10 cellular contexts compared by ENCODE assay signal in the genomic region with DNA sequence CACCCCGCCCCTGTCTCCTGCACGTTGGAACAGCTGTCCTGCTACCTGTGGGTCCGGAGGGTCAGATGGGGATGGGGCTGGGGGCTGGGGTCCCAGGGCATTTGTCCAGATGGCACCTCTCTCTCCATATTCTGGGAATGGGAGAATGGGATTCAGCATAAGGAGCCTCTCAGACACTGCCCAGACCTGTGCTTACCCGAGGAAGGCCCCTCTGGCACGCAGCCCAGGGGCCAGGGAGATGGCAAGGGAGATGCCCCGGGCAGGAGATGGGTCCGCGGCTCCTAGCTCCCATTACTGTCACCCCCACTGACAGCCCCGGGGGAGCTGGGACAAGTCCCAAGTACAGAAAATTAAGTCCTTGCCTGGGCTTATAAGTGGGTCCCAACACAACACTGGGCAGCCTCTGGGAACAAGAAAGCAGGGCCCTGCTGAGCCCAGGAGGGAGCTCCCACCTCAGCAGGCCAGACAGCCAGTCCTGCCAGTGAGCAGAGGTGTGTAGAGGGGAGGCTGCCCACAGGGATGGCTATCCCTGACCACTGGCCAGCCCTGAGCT. TPM values are rescaled to one million over a fixed set of nuclear protein-coding genes. Genes with fewer than 3 reads are reported as not detected.
DNase-seq lines count a peak whose midpoint lies in the region; ATAC-seq and TF ChIP-seq lines count a peak whose summit lies in the region.
"Had no signal": no experiment of that assay in that cellular context is flagged by ENCODE, and none has a peak within 500 bp of the region (broad histone marks: within the 10 kb centered on the region; RNA-seq: fewer than 3 reads in every experiment).

No MANE protein-coding gene starts in this region.

- peaks cover 41% of the 10 kb centered on the region for H3K4me1 Mint-ChIP-seq in neural progenitor cell

- H3K27me3 ChIP-seq in BE2C (no peaks in the 10 kb centered on the region), duodenal mucosa (ENCODE audit: control insufficient read depth in 1 of 2, insufficient read depth in 2 of 2, low read length in 2 of 2) (no peaks in the 10 kb centered on the region), neural progenitor cell (peaks cover 5% of the 10 kb centered on the region)

- H3K4me3 ChIP-seq in BE2C (ENCODE audit: low read depth, low read length) = peak overlapping the region; percentile 92
- peak overlapping the region; percentile 29 to 43 for H3K4me3 ChIP-seq in duodenal mucosa (ENCODE audit: low read depth in 1 of 2, low read length in 2 of 2)
- H3K4me3 ChIP-seq in neural progenitor cell = peak overlapping the region; percentile 26

- H3K4me3 Mint-ChIP-seq in neural progenitor cell = peak overlapping the region; percentile 71

- H3K9ac ChIP-seq in duodenal mucosa (ENCODE audit: low read depth in 1 of 2, low read length in 2 of 2) (peak overlapping the region in 1 of 2 donors; percentile 51), neural progenitor cell (no peak overlapping the region)

- TF ChIP-seq CTCF in BE2C (IDR thresholded peaks at IDR 0.05; ENCODE audit: low read depth, low read length) (no peak), neural progenitor cell (IDR thresholded peaks at IDR 0.05) (no peak)

- DNase-seq in BE2C (peak; percentile 76), NCI-H1092 treated with DMSO at 0.1 percent for 48 hours (lab: John Stamatoyannopoulos, UW) (peak; percentile 81), neural progenitor cell (ENCODE audit: low spot score) (no peak), DMS79 treated with DMSO at 0.1 percent for 48 hours (lab: John Stamatoyannopoulos, UW) (no peak)
- DNase-seq: activated effector memory CD4-positive, alpha-beta T cell treated with Interleukin-2 at 50 U/mL for 16 hours; naive B cell had no signal

- H3K36me3 ChIP-seq in BE2C (no peaks in the 10 kb centered on the region), duodenal mucosa (ENCODE audit: control insufficient read depth in 1 of 2, insufficient read depth in 2 of 2, low read length in 2 of 2) (peaks cover 0 to 3% of the 10 kb centered on the region in 2 donors), neural progenitor cell (no peaks in the 10 kb centered on the region)

- no peak overlapping the region for H2AFZ ChIP-seq in neural progenitor cell (replicated peaks)

- ATAC-seq in GM21423 (IDR thresholded peaks at IDR 0.05; ENCODE audit: unreplicated experiment) = no peak
- no peak for ATAC-seq in HG02973 (IDR thresholded peaks at IDR 0.05; ENCODE audit: unreplicated experiment)
- no peak for ATAC-seq in HG03432 (IDR thresholded peaks at IDR 0.05; ENCODE audit: unreplicated experiment)

- peaks cover 31% of the 10 kb centered on the region for H3F3A ChIP-seq in neural progenitor cell (ENCODE audit: low read depth)

- H3K9me3 ChIP-seq in BE2C (no peaks in the 10 kb centered on the region), duodenal mucosa (ENCODE audit: control insufficient read depth in 1 of 2, low read length in 2 of 2) (no peaks in the 10 kb centered on the region), neural progenitor cell (ENCODE audit: low read depth) (no peaks in the 10 kb centered on the region)

- H3K27me3 Mint-ChIP-seq in neural progenitor cell (ENCODE audit: insufficient read depth, low read depth) = peaks cover 4% of the 10 kb centered on the region
- H3K27me3 Mint-ChIP-seq: naive B cell had no signal

- H3K27ac ChIP-seq in duodenal mucosa (ENCODE audit: low read depth, low read length) = peak overlapping the region; percentile 58
- no peak overlapping the region for H3K27ac ChIP-seq in neural progenitor cell

- peaks cover 39% of the 10 kb centered on the region for H3K4me1 ChIP-seq in BE2C
- peaks cover 11 to 16% of the 10 kb centered on the region in 2 donors for H3K4me1 ChIP-seq in duodenal mucosa (ENCODE audit: control insufficient read depth in 1 of 2, insufficient read depth in 2 of 2, low read length in 2 of 2)
- peaks cover 47% of the 10 kb centered on the region for H3K4me1 ChIP-seq in neural progenitor cell

- H3K4me2 ChIP-seq in neural progenitor cell = peak overlapping the region; percentile 96

- H3K79me2 ChIP-seq in neural progenitor cell (ENCODE audit: low read depth) = peaks cover 4% of the 10 kb centered on the region

- no peaks in the 10 kb centered on the region for H3K36me3 Mint-ChIP-seq in neural progenitor cell
- H3K36me3 Mint-ChIP-seq: naive B cell had no signal

- no peak overlapping the region for H3K27ac Mint-ChIP-seq in neural progenitor cell

- H4K20me1 ChIP-seq in neural progenitor cell (ENCODE audit: low read depth) = peaks cover 47% of the 10 kb centered on the region

- no peaks in the 10 kb centered on the region for H3K9me3 Mint-ChIP-seq in neural progenitor cell
- H3K9me3 Mint-ChIP-seq: naive B cell had no signal

RNA-seq across cellular contexts. Expression of a gene that starts 1.8 kb away (rescaled TPM):
- polyA plus RNA-seq in BE2C (2012; ENCODE audit: insufficient read depth, insufficient read length, low read depth) = 147 TPM
- 3.1 and 7.5 TPM in 2 replicates for total RNA-seq in neural progenitor cell (ENCODE audit: low replicate concordance)

RNA-seq across cellular contexts. Expression of a gene that starts 22.3 kb away (rescaled TPM):
- polyA plus RNA-seq in BE2C (2012; ENCODE audit: insufficient read depth, insufficient read length, low read depth) = 216 TPM
- 17.0 and 40.8 TPM in 2 replicates for total RNA-seq in neural progenitor cell (ENCODE audit: low replicate concordance)

RNA-seq across cellular contexts. Expression of a gene that starts 43.0 kb away (rescaled TPM):
- 72.6 TPM for polyA plus RNA-seq in BE2C (2012; ENCODE audit: insufficient read depth, insufficient read length, low read depth)
- total RNA-seq in neural progenitor cell (ENCODE audit: low replicate concordance) = 6.8 and 21.8 TPM in 2 replicates

RNA-seq across cellular contexts. Expression of a gene that starts 52.2 kb away (rescaled TPM):
- 154 TPM for polyA plus RNA-seq in BE2C (2012; ENCODE audit: insufficient read depth, insufficient read length, low read depth)
- 27.3 and 47.2 TPM in 2 replicates for total RNA-seq in neural progenitor cell (ENCODE audit: low replicate concordance)

RNA-seq across cellular contexts. Expression of a gene that starts 57.6 kb away (rescaled TPM):
- 45.4 TPM for polyA plus RNA-seq in BE2C (2012; ENCODE audit: insufficient read depth, insufficient read length, low read depth)
- 0.15 and 1.3 TPM in 2 replicates for total RNA-seq in neural progenitor cell (ENCODE audit: low replicate concordance)

Comparison
In these comparisons a context has a peak if more than half of its experiments do, and no peak if none do; other contexts are left out.
1. DNase-seq: peak in BE2C (single experiment) and NCI-H1092 treated with DMSO at 0.1 percent for 48 hours (single experiment); none in neural progenitor cell (single experiment) and DMS79 treated with DMSO at 0.1 percent for 48 hours (single experiment).
2. H3K4me3 ChIP-seq: peak in every context shown above with its lines; median percentile 92 in BE2C; 36 in duodenal mucosa; 26 in neural progenitor cell.